ENCODE assay signal across 8 cellular contexts in genomic region chr19:39408392-39409206, GRCh38. TPM values are rescaled to one million over a fixed set of nuclear protein-coding genes. Genes with fewer than 3 reads are reported as not detected.
DNase-seq lines count a peak whose midpoint lies in the region; ATAC-seq and TF ChIP-seq lines count a peak whose summit lies in the region.

No MANE protein-coding gene starts in this region.

- H3K4me3 Mint-ChIP-seq in activated T-cell treated with anti-CD3 and anti-CD28 coated beads, Interleukin-2, amount 50 U/mL, for 24 hours, result peak overlapping the region; percentile 96

- H3K9me2 ChIP-seq in Loucy (replicated peaks; ENCODE audit: low read depth, low read length), result no peaks in the 10 kb centered on the region

- no peaks in the 10 kb centered on the region for H3K9me3 ChIP-seq in Loucy (ENCODE audit: insufficient read depth, low read depth, low read length)
- H3K9me3 ChIP-seq in skeletal muscle tissue (ENCODE audit: control insufficient read depth in 3 of 3, low read length in 3 of 3), result no peaks in the 10 kb centered on the region

- peaks cover 49% of the 10 kb centered on the region for H3K79me2 ChIP-seq in Loucy (ENCODE audit: insufficient read depth, low read length)

- peak overlapping the region; percentile 96 for H3K27ac Mint-ChIP-seq in activated T-cell treated with anti-CD3 and anti-CD28 coated beads, Interleukin-2, amount 50 U/mL, for 24 hours

- DNase-seq in COLO668 (lab: John Stamatoyannopoulos, UW; ENCODE audit: unreplicated experiment), result peak; percentile 34
- peak; percentile 54 for DNase-seq in activated T-cell treated with anti-CD3 and anti-CD28 coated beads, Interleukin-2, amount 50 U/mL, for 24 hours
- DNase-seq in foreskin keratinocyte, result peak in 1 of 2 donors; percentile 44
- no peak for DNase-seq in NCI-H1694 (lab: John Stamatoyannopoulos, UW)
- no peak for DNase-seq in H7

- no peaks in the 10 kb centered on the region for H3K36me3 ChIP-seq in Loucy (ENCODE audit: insufficient read depth, low read length)
- peaks cover 11 to 13% (median 13%) of the 10 kb centered on the region in 3 donors for H3K36me3 ChIP-seq in skeletal muscle tissue (ENCODE audit: control insufficient read depth in 3 of 3, insufficient read depth in 3 of 3, low read length in 3 of 3)
- H3K36me3 ChIP-seq in H7 (replicated peaks; ENCODE audit: control insufficient read depth, insufficient read depth, low read length), result peaks cover 3% of the 10 kb centered on the region; the same call in 1 of the 2 replicates

- H3K27me3 Mint-ChIP-seq in activated T-cell treated with anti-CD3 and anti-CD28 coated beads, Interleukin-2, amount 50 U/mL, for 24 hours, result no peaks in the 10 kb centered on the region

- H3F3A ChIP-seq in Loucy (ENCODE audit: low read depth), result peaks cover 3% of the 10 kb centered on the region

- peaks cover 30% of the 10 kb centered on the region for H3K36me3 Mint-ChIP-seq in activated T-cell treated with anti-CD3 and anti-CD28 coated beads, Interleukin-2, amount 50 U/mL, for 24 hours (ENCODE audit: low read depth)

- H3K27me3 ChIP-seq in Loucy (ENCODE audit: insufficient read depth, low read length, poor library complexity, severe bottlenecking) (peaks cover 5% of the 10 kb centered on the region), foreskin keratinocyte (no peaks in the 10 kb centered on the region), skeletal muscle tissue (ENCODE audit: control insufficient read depth in 3 of 3, insufficient read depth in 3 of 3, low read length in 3 of 3) (no peaks in the 10 kb centered on the region), H7 (ENCODE audit: control insufficient read depth, insufficient read depth, low read length) (no peaks in the 10 kb centered on the region)

- peaks cover 55% of the 10 kb centered on the region for H3K4me1 Mint-ChIP-seq in activated T-cell treated with anti-CD3 and anti-CD28 coated beads, Interleukin-2, amount 50 U/mL, for 24 hours (ENCODE audit: low read depth)

- H3K4me2 ChIP-seq in Loucy (ENCODE audit: low read depth, low read length, poor library complexity, severe bottlenecking), result peak overlapping the region; percentile 97

- peaks cover 34% of the 10 kb centered on the region for H3K4me1 ChIP-seq in Loucy (ENCODE audit: insufficient read depth, low read length, poor library complexity, severe bottlenecking)
- H3K4me1 ChIP-seq in foreskin keratinocyte, result peaks cover 6% of the 10 kb centered on the region
- H3K4me1 ChIP-seq in skeletal muscle tissue (ENCODE audit: control insufficient read depth in 3 of 3, insufficient read depth in 3 of 3, low read length in 3 of 3), result peaks cover 38 to 50% (median 47%) of the 10 kb centered on the region in 3 donors

- TF ChIP-seq CTCF in Loucy (conservative IDR thresholded peaks at IDR 0.05; ENCODE audit: low read length), result no peak
- no peak for TF ChIP-seq CTCF in foreskin keratinocyte (conservative IDR thresholded peaks at IDR 0.05)

- H4K20me1 ChIP-seq in Loucy (ENCODE audit: insufficient read depth, low read length, poor library complexity, severe bottlenecking), result peaks cover 26% of the 10 kb centered on the region

- H3K4me3 ChIP-seq in Loucy (ENCODE audit: low read length, poor library complexity, severe bottlenecking) (peak overlapping the region; percentile 93), skeletal muscle tissue (ENCODE audit: low read length in 3 of 3) (peak overlapping the region; percentile 92 to 94 (median 94)), H7 (ENCODE audit: insufficient read depth, low read depth, low read length) (no peak overlapping the region)

- H3K27ac ChIP-seq in foreskin keratinocyte (peak overlapping the region; percentile 97), skeletal muscle tissue (ENCODE audit: low read depth, low read length) (peak overlapping the region; percentile 100)

- H3K9ac ChIP-seq in Loucy (ENCODE audit: low read depth, low read length, poor library complexity, severe bottlenecking) (peak overlapping the region; percentile 94), skeletal muscle tissue (ENCODE audit: low read depth in 1 of 3, low read length in 3 of 3) (peak overlapping the region; percentile 84 to 99 (median 93))

- H2AFZ ChIP-seq in Loucy (ENCODE audit: low read length), result no peak overlapping the region

- no peaks in the 10 kb centered on the region for H3K9me3 Mint-ChIP-seq in activated T-cell treated with anti-CD3 and anti-CD28 coated beads, Interleukin-2, amount 50 U/mL, for 24 hours

- ATAC-seq in foreskin keratinocyte (no peak), HG03135 (IDR thresholded peaks at IDR 0.05; ENCODE audit: unreplicated experiment) (no peak)

RNA-seq across cellular contexts. Expression of gene ZFP36, which starts 2.0 kb away (rescaled TPM):
- total RNA-seq in foreskin keratinocyte (35.0 and 38.1 TPM in 2 replicates), skeletal muscle tissue (3.1 TPM)
- 44.5 and 56.1 TPM in 2 replicates for polyA plus RNA-seq in foreskin keratinocyte
- total RNA-seq in H7 (2014; rRNA removed; shearing (Covaris generic)), result 2.2 and 6.4 TPM in 2 replicates

RNA-seq across cellular contexts. Expression of gene PLEKHG2, which starts 3.9 kb away (rescaled TPM):
- total RNA-seq in foreskin keratinocyte (19.9 and 26.4 TPM in 2 replicates), skeletal muscle tissue (15.7 TPM)
- polyA plus RNA-seq in foreskin keratinocyte, result 8.4 and 14.0 TPM in 2 replicates
- 34.2 and 90.9 TPM in 2 replicates for total RNA-seq in H7 (2014; rRNA removed; shearing (Covaris generic))

RNA-seq across cellular contexts. Expression of gene MED29, which starts 17.4 kb away (rescaled TPM):
- total RNA-seq in foreskin keratinocyte (15.2 and 16.9 TPM in 2 replicates), skeletal muscle tissue (9.4 TPM)
- 17.6 and 18.7 TPM in 2 replicates for polyA plus RNA-seq in foreskin keratinocyte
- 38.2 and 41.6 TPM in 2 replicates for total RNA-seq in H7 (2014; rRNA removed; shearing (Covaris generic))

RNA-seq across cellular contexts. Expression of gene PAF1, which starts 17.7 kb away (rescaled TPM):
- total RNA-seq in foreskin keratinocyte (41.2 and 54.8 TPM in 2 replicates), skeletal muscle tissue (25.1 TPM)
- 47.2 and 55.4 TPM in 2 replicates for polyA plus RNA-seq in foreskin keratinocyte
- 20.7 and 21.6 TPM in 2 replicates for total RNA-seq in H7 (2014; rRNA removed; shearing (Covaris generic))

RNA-seq across cellular contexts. Expression of gene RPS16, which starts 27.1 kb away (rescaled TPM):
- total RNA-seq in foreskin keratinocyte (178 and 323 TPM in 2 replicates), skeletal muscle tissue (128 TPM)
- 2,748 and 2,922 TPM in 2 replicates for polyA plus RNA-seq in foreskin keratinocyte
- 42.4 and 55.8 TPM in 2 replicates for total RNA-seq in H7 (2014; rRNA removed; shearing (Covaris generic))

Comparison
In these comparisons a context has a peak if more than half of its experiments do, and no peak if none do; other contexts are left out.
1. DNase-seq: peak in COLO668 (single experiment) and activated T-cell treated with anti-CD3 and anti-CD28 coated beads, Interleukin-2, amount 50 U/mL, for 24 hours (single experiment); none in NCI-H1694 (single experiment) and H7 (single experiment).